1 cellular context compared by ENCODE assay signal in genomic region chr1:153639280-153639679, GRCh38.
TF ChIP-seq lines count a peak whose summit lies in the region.

No MANE protein-coding gene starts in this region.

TF ChIP-seq in K562, 482 proteins besides CTCF, POLR2A, EP300 and RAD21:
- TF ChIP-seq CBX1 (IDR thresholded peaks at IDR 0.05; ENCODE audit: low read depth) (no peak), POLR2AphosphoS5 (IDR thresholded peaks at IDR 0.05; ENCODE audit: control insufficient read depth, insufficient read depth, low read depth, low read length) (0 out of 2 replicates have a peak, but pooled peaks have one; percentile 0)
